Comparison of ENCODE assay signal across 16 cellular contexts in the genomic region with DNA sequence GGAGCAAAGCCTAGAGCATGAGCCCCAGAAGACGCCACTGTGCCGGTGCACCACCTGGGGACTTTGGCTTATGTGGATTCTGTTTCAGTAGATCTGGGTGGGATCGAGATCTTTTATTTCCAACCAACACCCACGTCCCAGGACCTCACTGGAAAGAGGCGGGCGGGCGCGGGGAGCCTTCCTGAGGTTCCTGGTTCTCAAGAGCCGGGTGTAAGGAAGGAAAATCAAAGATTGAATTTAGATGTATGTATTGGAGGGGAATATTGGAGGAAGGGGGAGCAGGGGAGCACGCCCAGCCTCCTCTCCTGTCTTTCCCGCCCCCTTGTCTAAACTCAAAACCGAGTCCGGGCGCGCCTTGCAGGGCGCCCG. TPM values are rescaled to one million over a fixed set of nuclear protein-coding genes. Genes with fewer than 3 reads are reported as not detected.
DNase-seq lines count a peak whose midpoint lies in the region; ATAC-seq, FAIRE-seq and TF ChIP-seq lines count a peak whose summit lies in the region.
"Had no signal": no experiment of that assay in that cellular context is flagged by ENCODE, and none has a peak within 500 bp of the region (broad histone marks: within the 10 kb centered on the region; RNA-seq: fewer than 3 reads in every experiment).

No MANE protein-coding gene starts in this region.

- no peak for DNase-seq in activated CD4-positive, alpha-beta memory T cell treated with anti-CD3 and anti-CD28 coated beads for 36 hours
- DNase-seq in activated CD4-positive, alpha-beta memory T cell treated with anti-CD3 and anti-CD28 coated beads, Interleukin-2, amount 10 ng/mL, durations not matched to agents 7 days and 5 days: no peak
- DNase-seq in endothelial cell of umbilical vein (ENCODE audit: low read depth, low spot score) (no peak), RCC 7860 (ENCODE audit: low spot score) (no peak), mucosa of gallbladder (ENCODE audit: low spot score) (no peak)
- DNase-seq: aorta, PC-3, T-helper 1 cell, thyroid gland had no signal

- H3K36me3 ChIP-seq in HUES6 (ENCODE audit: control insufficient read depth, insufficient read depth, low read length) (no peaks in the 10 kb centered on the region), endothelial cell of umbilical vein (ENCODE audit: control insufficient read depth in 2 of 2, extremely low read depth in 1 of 2, insufficient read depth in 2 of 2, low read length in 2 of 2) (no peaks in the 10 kb centered on the region), neutrophil (no peaks in the 10 kb centered on the region)
- H3K36me3 ChIP-seq: thyroid gland had no signal

- no peaks in the 10 kb centered on the region for H4K20me1 ChIP-seq in endothelial cell of umbilical vein (replicated peaks; ENCODE audit: control insufficient read depth, extremely low read depth, insufficient read depth, low read length)

- no TSS peak for BruUV-seq in endothelial cell of umbilical vein (replicated peaks; lab: Mats Ljungman, UMichigan)

- no peak for TF ChIP-seq POLR2A in endothelial cell of umbilical vein (IDR thresholded peaks at IDR 0.05; ENCODE audit: low read depth, low read length)

- H3K27ac Mint-ChIP-seq in activated CD4-positive, alpha-beta memory T cell treated with anti-CD3 and anti-CD28 coated beads for 36 hours: no peak overlapping the region
- no peak overlapping the region for H3K27ac Mint-ChIP-seq in activated CD4-positive, alpha-beta memory T cell treated with anti-CD3 and anti-CD28 coated beads, Interleukin-2, amount 10 ng/mL, durations not matched to agents 7 days and 5 days

- peaks cover 100% of the 10 kb centered on the region for H3K27me3 ChIP-seq in HUES6 (ENCODE audit: control insufficient read depth, insufficient read depth, low read length)
- peaks cover 72 to 85% of the 10 kb centered on the region in 2 experiments for H3K27me3 ChIP-seq in endothelial cell of umbilical vein (ENCODE audit: control insufficient read depth in 2 of 2, insufficient read depth in 2 of 2, low read length in 2 of 2)
- H3K27me3 ChIP-seq in neutrophil: peaks cover 100% of the 10 kb centered on the region

- peaks cover 23% of the 10 kb centered on the region for H3K4me1 Mint-ChIP-seq in activated CD4-positive, alpha-beta memory T cell treated with anti-CD3 and anti-CD28 coated beads for 36 hours (ENCODE audit: low read depth)
- H3K4me1 Mint-ChIP-seq in activated CD4-positive, alpha-beta memory T cell treated with anti-CD3 and anti-CD28 coated beads, Interleukin-2, amount 10 ng/mL, durations not matched to agents 7 days and 5 days: peaks cover 20% of the 10 kb centered on the region

- H3K9ac ChIP-seq in HUES6 (ENCODE audit: low read length) (no peak overlapping the region), endothelial cell of umbilical vein (replicated peaks; ENCODE audit: extremely low read depth, insufficient read depth, low read length) (no peak overlapping the region)

- no peaks in the 10 kb centered on the region for H3K9me1 ChIP-seq in endothelial cell of umbilical vein (replicated peaks; ENCODE audit: control insufficient read depth, extremely low read depth, insufficient read depth, low read length)

- no peak overlapping the region for H3K27ac ChIP-seq in HUES6 (ENCODE audit: low read depth, low read length)
- H3K27ac ChIP-seq in endothelial cell of umbilical vein (ENCODE audit: insufficient read depth, low read depth, low read length): no peak overlapping the region
- no peak overlapping the region for H3K27ac ChIP-seq in neutrophil
- H3K27ac ChIP-seq: A549, thyroid gland had no signal

- H3K79me2 ChIP-seq in endothelial cell of umbilical vein (ENCODE audit: control insufficient read depth, insufficient read depth, low read length): no peaks in the 10 kb centered on the region

- ATAC-seq in GM18498 (IDR thresholded peaks at IDR 0.05; ENCODE audit: unreplicated experiment): no peak
- ATAC-seq: A549, PC-3 had no signal

- FAIRE-seq in endothelial cell of umbilical vein (lab: Jason Lieb, UNC): no peak
- no peak for FAIRE-seq in RCC 7860 (lab: Jason Lieb, UNC)
- FAIRE-seq: A549, GM19239 had no signal

- TF ChIP-seq CTCF in endothelial cell of umbilical vein (IDR thresholded peaks at IDR 0.05; ENCODE audit: extremely low read depth in 1 of 2, insufficient read depth in 1 of 2, low read depth in 1 of 2, low read length in 2 of 2) (no peak), neutrophil (IDR thresholded peaks at IDR 0.05) (no peak)

- POLR2A ChIA-PET in activated CD4-positive, alpha-beta memory T cell treated with anti-CD3 and anti-CD28 coated beads for 36 hours (lab: Charles Lee): no interaction called here
- POLR2A ChIA-PET in activated CD4-positive, alpha-beta memory T cell treated with anti-CD3 and anti-CD28 coated beads, Interleukin-2, amount 10 ng/mL, durations not matched to agents 7 days and 5 days (lab: Charles Lee): no interaction called here
- POLR2A ChIA-PET in endothelial cell of umbilical vein (lab: Charles Lee): no interaction called here

- dilution Hi-C loops in endothelial cell of umbilical vein (cut with MboI; ENCODE audit: extremely low pct_ligation_motif_present, low sequenced_read_pairs): no loop called here

- H3K4me1 ChIP-seq in HUES6 (ENCODE audit: control insufficient read depth, insufficient read depth, low read length): peaks cover 22% of the 10 kb centered on the region
- H3K4me1 ChIP-seq in endothelial cell of umbilical vein (ENCODE audit: control insufficient read depth, extremely low read depth, insufficient read depth, low read length): no peaks in the 10 kb centered on the region
- H3K4me1 ChIP-seq in neutrophil (ENCODE audit: control insufficient read depth in 1 of 2, insufficient read depth in 1 of 2, low read depth in 1 of 2, low read length in 1 of 2): peaks cover 47 to 63% of the 10 kb centered on the region in 2 experiments
- H3K4me1 ChIP-seq: A549 had no signal

- H3K9me3 Mint-ChIP-seq in activated CD4-positive, alpha-beta memory T cell treated with anti-CD3 and anti-CD28 coated beads for 36 hours: no peaks in the 10 kb centered on the region
- no peaks in the 10 kb centered on the region for H3K9me3 Mint-ChIP-seq in activated CD4-positive, alpha-beta memory T cell treated with anti-CD3 and anti-CD28 coated beads, Interleukin-2, amount 10 ng/mL, durations not matched to agents 7 days and 5 days

- peak overlapping the region; percentile 17 for H3K4me3 Mint-ChIP-seq in activated CD4-positive, alpha-beta memory T cell treated with anti-CD3 and anti-CD28 coated beads for 36 hours
- no peak overlapping the region for H3K4me3 Mint-ChIP-seq in activated CD4-positive, alpha-beta memory T cell treated with anti-CD3 and anti-CD28 coated beads, Interleukin-2, amount 10 ng/mL, durations not matched to agents 7 days and 5 days

- no peak overlapping the region for H3K4me2 ChIP-seq in endothelial cell of umbilical vein (ENCODE audit: insufficient read depth, low read length)
- H3K4me2 ChIP-seq: A549 had no signal

- H3K36me3 Mint-ChIP-seq in activated CD4-positive, alpha-beta memory T cell treated with anti-CD3 and anti-CD28 coated beads for 36 hours: no peaks in the 10 kb centered on the region
- peaks cover 7% of the 10 kb centered on the region for H3K36me3 Mint-ChIP-seq in activated CD4-positive, alpha-beta memory T cell treated with anti-CD3 and anti-CD28 coated beads, Interleukin-2, amount 10 ng/mL, durations not matched to agents 7 days and 5 days (ENCODE audit: low read depth)

- H3K4me3 ChIP-seq in HUES6 (ENCODE audit: low read depth, low read length): peak overlapping the region; percentile 55
- no peak overlapping the region for H3K4me3 ChIP-seq in endothelial cell of umbilical vein (replicated peaks in 1 of 3; ENCODE audit: insufficient read depth in 1 of 3, low read depth in 1 of 3, low read length in 3 of 3)
- peak overlapping the region; percentile 38 to 66 for H3K4me3 ChIP-seq in neutrophil (ENCODE audit: low read depth in 1 of 2, low read length in 1 of 2)
- H3K4me3 ChIP-seq: A549, thyroid gland had no signal

- H3K27me3 Mint-ChIP-seq in activated CD4-positive, alpha-beta memory T cell treated with anti-CD3 and anti-CD28 coated beads for 36 hours: peaks cover 69% of the 10 kb centered on the region
- peaks cover 83% of the 10 kb centered on the region for H3K27me3 Mint-ChIP-seq in activated CD4-positive, alpha-beta memory T cell treated with anti-CD3 and anti-CD28 coated beads, Interleukin-2, amount 10 ng/mL, durations not matched to agents 7 days and 5 days

- H3K9me3 ChIP-seq in HUES6 (ENCODE audit: control insufficient read depth, insufficient read depth, low read depth, low read length) (no peaks in the 10 kb centered on the region), endothelial cell of umbilical vein (replicated peaks; ENCODE audit: control insufficient read depth, insufficient read depth, low read length) (no peaks in the 10 kb centered on the region), neutrophil (no peaks in the 10 kb centered on the region)
- H3K9me3 ChIP-seq: A549, thyroid gland had no signal

- no peak overlapping the region for H2AFZ ChIP-seq in endothelial cell of umbilical vein (ENCODE audit: low read depth, low read length)

- intact Hi-C loops in activated CD4-positive, alpha-beta memory T cell treated with anti-CD3 and anti-CD28 coated beads for 36 hours (cut with micrococcal nuclease): no loop called here
- intact Hi-C loops in endothelial cell of umbilical vein (cut with micrococcal nuclease): no loop called here

- CTCF ChIA-PET in activated CD4-positive, alpha-beta memory T cell treated with anti-CD3 and anti-CD28 coated beads for 36 hours (lab: Charles Lee): no interaction called here
- CTCF ChIA-PET in activated CD4-positive, alpha-beta memory T cell treated with anti-CD3 and anti-CD28 coated beads, Interleukin-2, amount 10 ng/mL, durations not matched to agents 7 days and 5 days (lab: Charles Lee): no interaction called here
- CTCF ChIA-PET in endothelial cell of umbilical vein (lab: Charles Lee): interaction anchor here (1.1 kb wide), 1 partner anchor 19 kb away, joined by 3 read pairs; no protein-coding TSS in a partner anchor

RNA-seq across cellular contexts. Expression of gene OLIG2, which starts 6.2 kb away (rescaled TPM):
- total RNA-seq in activated CD4-positive, alpha-beta memory T cell treated with anti-CD3 and anti-CD28 coated beads for 36 hours: not detected
- total RNA-seq in activated CD4-positive, alpha-beta memory T cell treated with anti-CD3 and anti-CD28 coated beads, Interleukin-2, amount 10 ng/mL, durations not matched to agents 7 days and 5 days: not detected
- total RNA-seq in endothelial cell of umbilical vein: not detected in 2 replicates
- not detected in 2 replicates for polyA plus RNA-seq in endothelial cell of umbilical vein
- not detected in 2 replicates for polyA plus RNA-seq in endothelial cell of umbilical vein (2011; cell fraction: cytosol; rRNA removed)
- not detected in 2 replicates for polyA plus RNA-seq in endothelial cell of umbilical vein (2011; cell fraction: nucleus; rRNA removed)
- polyA plus RNA-seq in endothelial cell of umbilical vein (2012): not detected in 2 replicates
- not detected in 2 replicates for polyA minus RNA-seq in endothelial cell of umbilical vein
- not detected for polyA minus RNA-seq in endothelial cell of umbilical vein (2011; cell fraction: cytosol; rRNA and poly(A)+ RNA removed)
- polyA minus RNA-seq in endothelial cell of umbilical vein (2011; cell fraction: nucleus; rRNA and poly(A)+ RNA removed): not detected in 2 replicates
- total RNA-seq in mucosa of gallbladder: not detected
- total RNA-seq: aorta, lung microvascular endothelial cell, PC-3 had no signal
- polyA plus RNA-seq: A549, aorta had no signal

RNA-seq across cellular contexts. Expression of gene OLIG1, which starts 50.4 kb away (rescaled TPM):
- total RNA-seq in activated CD4-positive, alpha-beta memory T cell treated with anti-CD3 and anti-CD28 coated beads for 36 hours: not detected
- not detected for total RNA-seq in activated CD4-positive, alpha-beta memory T cell treated with anti-CD3 and anti-CD28 coated beads, Interleukin-2, amount 10 ng/mL, durations not matched to agents 7 days and 5 days
- total RNA-seq in endothelial cell of umbilical vein (not detected in 2 replicates), mucosa of gallbladder (not detected)
- polyA plus RNA-seq in endothelial cell of umbilical vein: not detected in 2 replicates
- polyA plus RNA-seq in endothelial cell of umbilical vein (2011; cell fraction: cytosol; rRNA removed): not detected in 2 replicates
- polyA plus RNA-seq in endothelial cell of umbilical vein (2011; cell fraction: nucleus; rRNA removed): not detected in 2 replicates
- not detected in 2 replicates for polyA plus RNA-seq in endothelial cell of umbilical vein (2012)
- polyA minus RNA-seq in endothelial cell of umbilical vein: not detected in 2 replicates
- polyA minus RNA-seq in endothelial cell of umbilical vein (2011; cell fraction: cytosol; rRNA and poly(A)+ RNA removed): not detected
- not detected in 2 replicates for polyA minus RNA-seq in endothelial cell of umbilical vein (2011; cell fraction: nucleus; rRNA and poly(A)+ RNA removed)
- total RNA-seq: aorta, H4, lung microvascular endothelial cell, PC-3, thyroid gland had no signal
- polyA plus RNA-seq: A549, aorta had no signal

Comparison
In these comparisons a context has a peak if more than half of its experiments do, and no peak if none do; other contexts are left out.
1. H3K4me3 ChIP-seq: peak in HUES6 (single experiment) and neutrophil (2 of 2); none in endothelial cell of umbilical vein (0 of 3).